Comparison of ENCODE assay signal across 14 cellular contexts in the genomic region with DNA sequence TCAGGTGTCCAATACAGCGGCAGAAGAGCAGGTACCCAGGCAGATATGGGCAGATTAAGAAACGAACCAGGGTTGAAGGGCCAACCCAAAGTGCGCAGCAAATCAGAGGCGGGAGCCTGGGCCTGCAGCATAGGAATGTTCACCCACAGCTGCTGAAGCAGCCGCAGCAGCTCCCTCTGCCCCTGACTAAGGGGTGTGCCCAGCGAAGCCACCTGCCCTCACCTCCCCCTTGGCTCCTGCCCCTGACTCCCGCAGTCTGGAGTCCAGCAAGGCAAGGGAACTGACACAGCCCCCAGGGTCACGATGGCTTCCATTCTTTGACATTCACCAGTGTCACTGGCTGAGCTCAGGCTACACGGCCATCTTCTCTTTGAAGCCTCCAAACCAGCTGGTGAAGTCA. TPM values are rescaled to one million over a fixed set of nuclear protein-coding genes. Genes with fewer than 3 reads are reported as not detected.
A peak's percentile ranks its signal among the peaks of the same experiment; 100 is the strongest.
DNase-seq lines count a peak whose midpoint lies in the region; ATAC-seq and TF ChIP-seq lines count a peak whose summit lies in the region.
"Had no signal": no experiment of that assay in that cellular context is flagged by ENCODE, and none has a peak within 500 bp of the region (broad histone marks: within the 10 kb centered on the region; RNA-seq: fewer than 3 reads in every experiment).

No MANE protein-coding gene starts in this region.

- no peak for TF ChIP-seq CTCF in uterus (IDR thresholded peaks at IDR 0.05)

- H3K4me3 ChIP-seq in muscle layer of colon (ENCODE audit: low read depth in 1 of 2, low read length in 2 of 2) = no peak overlapping the region
- no peak overlapping the region for H3K4me3 ChIP-seq in uterus
- H3K4me3 ChIP-seq: HAP-1 had no signal

- H3K4me3 Mint-ChIP-seq in activated naive CD4-positive, alpha-beta T cell treated with anti-CD3 and anti-CD28 coated beads for 36 hours = no peak overlapping the region
- H3K4me3 Mint-ChIP-seq in activated naive CD8-positive, alpha-beta T cell treated with anti-CD3 and anti-CD28 coated beads, Interleukin-2, amount 10 ng/mL, durations not matched to agents 7 days and 5 days = peak overlapping the region; percentile 51

- peaks cover 58% of the 10 kb centered on the region for H3K4me1 ChIP-seq in muscle layer of colon (ENCODE audit: insufficient read depth, low read length)
- H3K4me1 ChIP-seq in uterus = peaks cover 6 to 9% of the 10 kb centered on the region in 2 donors

- H3K9me3 ChIP-seq in muscle layer of colon (ENCODE audit: low read length) (no peaks in the 10 kb centered on the region), uterus (no peaks in the 10 kb centered on the region)
- H3K9me3 ChIP-seq: HAP-1 had no signal

- no peaks in the 10 kb centered on the region for H3K36me3 ChIP-seq in muscle layer of colon (ENCODE audit: insufficient read depth, low read length)
- H3K36me3 ChIP-seq in uterus = no peaks in the 10 kb centered on the region
- H3K36me3 ChIP-seq: HAP-1 had no signal

- H3K9me3 Mint-ChIP-seq in activated naive CD4-positive, alpha-beta T cell treated with anti-CD3 and anti-CD28 coated beads for 36 hours = no peaks in the 10 kb centered on the region
- H3K9me3 Mint-ChIP-seq in activated naive CD8-positive, alpha-beta T cell treated with anti-CD3 and anti-CD28 coated beads, Interleukin-2, amount 10 ng/mL, durations not matched to agents 7 days and 5 days = no peaks in the 10 kb centered on the region

- no peaks in the 10 kb centered on the region for H3K27me3 Mint-ChIP-seq in activated naive CD4-positive, alpha-beta T cell treated with anti-CD3 and anti-CD28 coated beads for 36 hours (ENCODE audit: low read depth)
- H3K27me3 Mint-ChIP-seq in activated naive CD8-positive, alpha-beta T cell treated with anti-CD3 and anti-CD28 coated beads, Interleukin-2, amount 10 ng/mL, durations not matched to agents 7 days and 5 days = no peaks in the 10 kb centered on the region

- POLR2A ChIA-PET in activated naive CD8-positive, alpha-beta T cell treated with anti-CD3 and anti-CD28 coated beads, Interleukin-2, amount 10 ng/mL, durations not matched to agents 7 days and 5 days (lab: Charles Lee) = interaction anchor here (0.7 to 4.2 kb wide), 5 partner anchors 24 to 569 kb away, joined by 3 to 46 read pairs (median 4); partner anchors contain the start of gene ZFP36L1

- DNase-seq in activated naive CD4-positive, alpha-beta T cell treated with anti-CD3 and anti-CD28 coated beads for 36 hours = no peak
- no peak for DNase-seq in activated naive CD4-positive, alpha-beta T cell treated with anti-CD3 and anti-CD28 coated beads, Interleukin-2, amount 50 U/mL, for 16 hours
- peak; percentile 42 for DNase-seq in activated naive CD8-positive, alpha-beta T cell treated with anti-CD3 and anti-CD28 coated beads, Interleukin-2, amount 10 ng/mL, durations not matched to agents 7 days and 5 days
- DNase-seq in uterus (peak in 1 of 2 donors; percentile 25), NCI-H82 (lab: John Stamatoyannopoulos, UW) (no peak), Right ventricle myocardium superior (no peak)
- DNase-seq: activated CD4-positive, alpha-beta T cell treated with anti-CD3 and anti-CD28 coated beads for 1 hour; amniotic stem cell; KG1; NCI-H2107; RPMI8226 had no signal

- H3K27ac ChIP-seq in muscle layer of colon (ENCODE audit: low read depth, low read length) (peak overlapping the region; percentile 65), uterus (peak overlapping the region; percentile 99)

- no peak for TF ChIP-seq POLR2A in uterus (IDR thresholded peaks at IDR 0.05)

- CTCF ChIA-PET in activated naive CD4-positive, alpha-beta T cell treated with anti-CD3 and anti-CD28 coated beads for 36 hours (lab: Charles Lee) = interaction anchor here (0.8 to 13.2 kb wide), 7 partner anchors 10 to 886 kb away, joined by 3 to 270 read pairs (median 4); partner anchors contain the start of gene ZFP36L1

- H3K27me3 ChIP-seq in muscle layer of colon (ENCODE audit: control insufficient read depth in 1 of 2, insufficient read depth in 2 of 2, low read length in 2 of 2) = no peaks in the 10 kb centered on the region
- no peaks in the 10 kb centered on the region for H3K27me3 ChIP-seq in uterus

- H3K9ac ChIP-seq in muscle layer of colon (ENCODE audit: low read length) = no peak overlapping the region

- H3K4me1 Mint-ChIP-seq in activated naive CD4-positive, alpha-beta T cell treated with anti-CD3 and anti-CD28 coated beads for 36 hours (ENCODE audit: low read depth) = peaks cover 55% of the 10 kb centered on the region
- peaks cover 36% of the 10 kb centered on the region for H3K4me1 Mint-ChIP-seq in activated naive CD8-positive, alpha-beta T cell treated with anti-CD3 and anti-CD28 coated beads, Interleukin-2, amount 10 ng/mL, durations not matched to agents 7 days and 5 days

- peak overlapping the region; percentile 50 for H3K27ac Mint-ChIP-seq in activated naive CD4-positive, alpha-beta T cell treated with anti-CD3 and anti-CD28 coated beads for 36 hours
- peak overlapping the region; percentile 86 for H3K27ac Mint-ChIP-seq in activated naive CD8-positive, alpha-beta T cell treated with anti-CD3 and anti-CD28 coated beads, Interleukin-2, amount 10 ng/mL, durations not matched to agents 7 days and 5 days

- H3K36me3 Mint-ChIP-seq in activated naive CD4-positive, alpha-beta T cell treated with anti-CD3 and anti-CD28 coated beads for 36 hours (ENCODE audit: low read depth) = no peaks in the 10 kb centered on the region
- no peaks in the 10 kb centered on the region for H3K36me3 Mint-ChIP-seq in activated naive CD8-positive, alpha-beta T cell treated with anti-CD3 and anti-CD28 coated beads, Interleukin-2, amount 10 ng/mL, durations not matched to agents 7 days and 5 days

- intact Hi-C loops in activated naive CD4-positive, alpha-beta T cell treated with anti-CD3 and anti-CD28 coated beads for 36 hours (cut with micrococcal nuclease) = no loop called here
- intact Hi-C loops in uterus (cut with DNase I; ENCODE audit: low total_unique reads) (no loop called here), Right ventricle myocardium superior (cut with DNase I) (loop anchor here (5.0 to 10.0 kb wide), 2 partner anchors 883 to 985 kb away; no protein-coding TSS in a partner anchor)

- ATAC-seq in activated naive CD8-positive, alpha-beta T cell treated with anti-CD3 and anti-CD28 coated beads, Interleukin-2, amount 10 ng/mL, durations not matched to agents 7 days and 5 days (ENCODE audit: low read depth) = no peak
- ATAC-seq in GM19395 (IDR thresholded peaks at IDR 0.05; ENCODE audit: unreplicated experiment) = no peak
- no peak for ATAC-seq in Right ventricle myocardium superior (ENCODE audit: poor library complexity)

RNA-seq across cellular contexts. Expression of gene ZFP36L1, which starts 27.3 kb away (rescaled TPM):
- total RNA-seq in activated naive CD4-positive, alpha-beta T cell treated with anti-CD3 and anti-CD28 coated beads for 36 hours = 10 to 100 TPM; 76.8 to 85.1 TPM
- total RNA-seq in activated naive CD8-positive, alpha-beta T cell treated with anti-CD3 and anti-CD28 coated beads, Interleukin-2, amount 10 ng/mL, durations not matched to agents 7 days and 5 days = 100 to 1,000 TPM; 114 to 130 TPM
- total RNA-seq in uterus (100 to 1,000 TPM; 170 to 564 (median 315) TPM), Right ventricle myocardium superior (45.5 TPM)
